In the genomic region with DNA sequence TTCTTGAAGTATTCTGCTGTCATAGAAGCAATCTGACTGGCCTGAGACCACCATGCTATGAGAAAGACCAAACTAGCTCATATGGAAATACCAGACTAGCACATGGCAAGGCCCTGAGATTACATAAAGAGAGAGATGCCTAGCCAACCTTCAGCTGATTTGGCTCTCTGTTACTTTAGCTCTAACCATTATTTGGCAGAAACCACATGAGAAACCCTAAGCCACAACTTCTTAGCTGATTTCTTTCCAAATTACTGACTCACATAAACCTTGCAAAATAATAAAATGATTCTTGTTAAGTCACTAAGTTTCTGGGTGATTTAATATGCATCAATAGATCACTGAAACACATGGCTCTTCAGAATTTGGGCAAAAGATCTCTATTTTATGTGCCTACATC, we compare ENCODE assay signal across 24 cellular contexts.
DNase-seq lines count a peak whose midpoint lies in the region; ATAC-seq and TF ChIP-seq lines count a peak whose summit lies in the region.
"Had no signal": no experiment of that assay in that cellular context is flagged by ENCODE, and none has a peak within 500 bp of the region (broad histone marks: within the 10 kb centered on the region; RNA-seq: fewer than 3 reads in every experiment).

No MANE protein-coding gene starts in this region.

- H3K79me1 ChIP-seq in neuronal stem cell (ENCODE audit: low read depth, low read length) = no peaks in the 10 kb centered on the region

- no peak overlapping the region for H2AFZ ChIP-seq in neuronal stem cell (ENCODE audit: low read length)

- TF ChIP-seq CTCF in retinal pigment epithelial cell (conservative IDR thresholded peaks at IDR 0.05; ENCODE audit: low read depth, low read length) = no peak

- H3K4ac ChIP-seq in neuronal stem cell (ENCODE audit: low read length) = no peak overlapping the region

- H3K9ac ChIP-seq in neuronal stem cell (ENCODE audit: low read depth, low read length, poor library complexity) = no peak overlapping the region

- H3K14ac ChIP-seq in neuronal stem cell (ENCODE audit: low read length) = no peak overlapping the region

- peaks cover 0 to 7% of the 10 kb centered on the region in 2 donors for H3K4me1 ChIP-seq in neuronal stem cell (ENCODE audit: control insufficient read depth in 2 of 2, insufficient read depth in 1 of 2, low read depth in 1 of 2, low read length in 2 of 2)
- H3K4me1 ChIP-seq: gastroesophageal sphincter, lower lobe of right lung, right atrium auricular region, tibial nerve had no signal

- H2BK12ac ChIP-seq in neuronal stem cell (ENCODE audit: low read length) = no peak overlapping the region

- no peak overlapping the region for H2BK15ac ChIP-seq in neuronal stem cell (ENCODE audit: low read length)

- H3K23ac ChIP-seq in neuronal stem cell (ENCODE audit: low read depth, low read length, poor library complexity) = no peak overlapping the region

- H3K4me2 ChIP-seq in neuronal stem cell (ENCODE audit: insufficient read depth, low read length, poor library complexity, severe bottlenecking) = no peak overlapping the region

- no peak overlapping the region for H3K4me3 ChIP-seq in retinal pigment epithelial cell (ENCODE audit: low read length)
- H3K4me3 ChIP-seq in neuronal stem cell (ENCODE audit: low read length in 2 of 2) = no peak overlapping the region
- H3K4me3 ChIP-seq: gastroesophageal sphincter, lower lobe of right lung, right atrium auricular region, tibial nerve had no signal

- H4K91ac ChIP-seq in neuronal stem cell (ENCODE audit: low read depth, low read length, poor library complexity) = no peak overlapping the region

- no peak overlapping the region for H4K8ac ChIP-seq in neuronal stem cell (ENCODE audit: low read depth, low read length)

- no peaks in the 10 kb centered on the region for H3K36me3 ChIP-seq in neuronal stem cell (replicated peaks in 1 of 2; ENCODE audit: control insufficient read depth in 2 of 2, insufficient read depth in 2 of 2, low read length in 2 of 2)
- H3K36me3 ChIP-seq: gastroesophageal sphincter, lower lobe of right lung, right atrium auricular region, tibial nerve had no signal

- H3K27me3 ChIP-seq in neuronal stem cell (ENCODE audit: control insufficient read depth in 3 of 3, insufficient read depth in 3 of 3, low read depth in 1 of 3, low read length in 3 of 3) = peaks cover 0 to 2% (median 0%) of the 10 kb centered on the region in 3 experiments
- H3K27me3 ChIP-seq: gastroesophageal sphincter, right atrium auricular region, tibial nerve had no signal

- no peak overlapping the region for H3K27ac ChIP-seq in neuronal stem cell (replicated peaks; ENCODE audit: low read length)
- H3K27ac ChIP-seq: gastroesophageal sphincter, lower lobe of right lung, right atrium auricular region, tibial nerve had no signal

- H3K9me3 ChIP-seq in neuronal stem cell (replicated peaks in 1 of 2; ENCODE audit: control insufficient read depth in 2 of 2, insufficient read depth in 1 of 2, low read depth in 1 of 2, low read length in 2 of 2) = no peaks in the 10 kb centered on the region
- H3K9me3 ChIP-seq: gastroesophageal sphincter, lower lobe of right lung, right atrium auricular region, tibial nerve had no signal

- no peak overlapping the region for H3K18ac ChIP-seq in neuronal stem cell (ENCODE audit: low read length)

- H2BK120ac ChIP-seq in neuronal stem cell (ENCODE audit: low read depth, low read length) = no peak overlapping the region

- peak; percentile 43 for DNase-seq in EL
- DNase-seq in RPMI7951 (ENCODE audit: low read depth) = peak; percentile 85
- DNase-seq in fibroblast of peridontal ligament (ENCODE audit: extremely low read depth) = peak; percentile 97
- DNase-seq in retinal pigment epithelial cell (ENCODE audit: low read depth) = peak; percentile 11
- DNase-seq in neuronal stem cell (ENCODE audit: low spot score) = no peak
- DNase-seq in NCI-H82 treated with DMSO at 0.1 percent for 48 hours (lab: John Stamatoyannopoulos, UW; ENCODE audit: unreplicated experiment) = no peak
- DNase-seq: activated CD4-positive, CD25-positive, alpha-beta regulatory T cell; activated T-cell treated with anti-CD3 and anti-CD28 coated beads, Interleukin-2, amount 50 U/mL, for 1 hour; amniotic stem cell; caudate nucleus; dermis blood vessel endothelial cell; KG1; lower lobe of right lung; NCI-H187 treated with DMSO at 0.1 percent for 48 hours; nucleus accumbens; stimulated activated CD4-positive, alpha-beta T cell treated with anti-CD3 and anti-CD28 coated beads, Interleukin-12 subunit alpha, Interleukin-12 subunit beta, amount 100 ng/mL, for 4 hours; stimulated activated naive CD8-positive, alpha-beta T cell treated with anti-CD3 and anti-CD28 coated beads, Interleukin-15, amount 100 ng/mL, for 72 hours; SW 1271 had no signal

- no peak overlapping the region for H2AK5ac ChIP-seq in neuronal stem cell (ENCODE audit: low read depth, low read length)

- no peak overlapping the region for H2BK5ac ChIP-seq in neuronal stem cell (ENCODE audit: low read length)

- ATAC-seq in GM21717 (IDR thresholded peaks at IDR 0.05; ENCODE audit: unreplicated experiment) (no peak), HG03139 (IDR thresholded peaks at IDR 0.05; ENCODE audit: unreplicated experiment) (no peak)
- ATAC-seq: gastroesophageal sphincter; lower lobe of right lung; Right ventricle myocardium inferior; stimulated activated naive CD8-positive, alpha-beta T cell treated with anti-CD3 and anti-CD28 coated beads, Interleukin-15, amount 100 ng/mL, for 72 hours had no signal

Comparison
In these comparisons a context has a peak if more than half of its experiments do, and no peak if none do; other contexts are left out.
1. DNase-seq: peak in EL (single experiment), RPMI7951 (single experiment), fibroblast of peridontal ligament (single experiment) and retinal pigment epithelial cell (single experiment); none in neuronal stem cell (single experiment) and NCI-H82 treated with DMSO at 0.1 percent for 48 hours (single experiment).